In genomic region chr1:245972476-245972875, GRCh38 we compare ENCODE assay signal across 32 cellular contexts.
"Had no signal": no experiment of that assay in that cellular context is flagged by ENCODE, and none has a peak within 500 bp of the region (broad histone marks: within the 10 kb centered on the region; RNA-seq: fewer than 3 reads in every experiment).

No MANE protein-coding gene starts in this region.

- H3K4me3 ChIP-seq: adrenal gland, ascending aorta, coronary artery, lower lobe of right lung, ovary, psoas muscle, sigmoid colon, upper lobe of left lung had no signal

- H3K4me1 Mint-ChIP-seq: activated CD4-positive, alpha-beta T cell treated with anti-CD3 and anti-CD28 coated beads, Interleukin-2, amount 10 ng/mL, durations not matched to agents 24 days and 14 days; activated naive CD8-positive, alpha-beta T cell treated with anti-CD3 and anti-CD28 coated beads for 36 hours; naive B cell; stimulated activated memory B cell treated with anti-CD40 and anti-IgM and Interleukin-4, amounts not matched to agents 10 μg/mL and 1 μg/mL and 100 μg/mL, for 72 hours; stimulated activated naive CD8-positive, alpha-beta T cell treated with anti-CD3 and anti-CD28 coated beads, Interleukin-15, amount 100 ng/mL, for 72 hours had no signal

- ATAC-seq: effector memory CD8-positive, alpha-beta T cell; left lobe of liver; lower lobe of right lung; psoas muscle; stimulated activated memory B cell treated with anti-CD40 and anti-IgM and Interleukin-4, amounts not matched to agents 10 μg/mL and 1 μg/mL and 100 μg/mL, for 72 hours; stimulated activated naive CD8-positive, alpha-beta T cell treated with anti-CD3 and anti-CD28 coated beads, Interleukin-15, amount 100 ng/mL, for 72 hours; T-cell had no signal

- H3K36me3 Mint-ChIP-seq: activated CD4-positive, alpha-beta memory T cell treated with anti-CD3 and anti-CD28 coated beads for 36 hours had no signal

- H3K27ac Mint-ChIP-seq: activated CD4-positive, alpha-beta memory T cell treated with anti-CD3 and anti-CD28 coated beads for 36 hours; activated CD4-positive, alpha-beta T cell treated with anti-CD3 and anti-CD28 coated beads, Interleukin-2, amount 10 ng/mL, durations not matched to agents 24 days and 14 days; activated naive CD4-positive, alpha-beta T cell treated with anti-CD3 and anti-CD28 coated beads for 36 hours; activated naive CD8-positive, alpha-beta T cell treated with anti-CD3 and anti-CD28 coated beads for 36 hours; activated T-helper 1 cell treated with anti-CD3 and anti-CD28 coated beads, Interleukin-12 subunit alpha, Interleukin-12 subunit beta, Interleukin-2, Interleukin-4 antibody, amounts not matched to agents 30 ng/mL and 10 ng/mL and 1 ng/mL, durations not matched to agents 14 hours and 24 hours and 36 hours; nephron progenitor cell; stimulated activated memory B cell treated with anti-CD40 and anti-IgM and Interleukin-4, amounts not matched to agents 10 μg/mL and 1 μg/mL and 100 μg/mL, for 72 hours; T-cell had no signal

- H3K4me1 ChIP-seq: ascending aorta, lower lobe of right lung, psoas muscle, upper lobe of left lung had no signal

- H3K27me3 Mint-ChIP-seq: activated CD4-positive, alpha-beta memory T cell treated with anti-CD3 and anti-CD28 coated beads for 36 hours; activated CD4-positive, alpha-beta T cell treated with anti-CD3 and anti-CD28 coated beads, Interleukin-2, amount 10 ng/mL, durations not matched to agents 24 days and 14 days; activated naive CD8-positive, alpha-beta T cell treated with anti-CD3 and anti-CD28 coated beads for 36 hours; effector memory CD8-positive, alpha-beta T cell; naive B cell; stimulated activated memory B cell treated with anti-CD40 and anti-IgM and Interleukin-4, amounts not matched to agents 10 μg/mL and 1 μg/mL and 100 μg/mL, for 72 hours; stimulated activated naive CD8-positive, alpha-beta T cell treated with anti-CD3 and anti-CD28 coated beads, Interleukin-15, amount 100 ng/mL, for 72 hours; T-cell had no signal

- H3K9me3 Mint-ChIP-seq: activated naive CD4-positive, alpha-beta T cell treated with anti-CD3 and anti-CD28 coated beads for 36 hours; effector memory CD8-positive, alpha-beta T cell; stimulated activated naive CD8-positive, alpha-beta T cell treated with anti-CD3 and anti-CD28 coated beads, Interleukin-15, amount 100 ng/mL, for 72 hours; T-cell had no signal

- DNase-seq: activated CD4-positive, alpha-beta memory T cell treated with anti-CD3 and anti-CD28 coated beads for 36 hours; activated CD4-positive, alpha-beta T cell treated with anti-CD3 and anti-CD28 coated beads, Interleukin-2, amount 10 ng/mL, durations not matched to agents 24 days and 14 days; activated CD8-positive, alpha-beta memory T cell treated with anti-CD3 and anti-CD28 coated beads, Interleukin-2, amount 50 U/mL, for 4 hours; activated effector memory CD4-positive, alpha-beta T cell treated with anti-CD3 and anti-CD28 coated beads, Interleukin-2, amount 50 U/mL, for 16 hours; activated naive CD4-positive, alpha-beta T cell treated with anti-CD3 and anti-CD28 coated beads for 36 hours; activated naive CD8-positive, alpha-beta T cell treated with anti-CD3 and anti-CD28 coated beads for 36 hours; activated T-cell treated with anti-CD3 and anti-CD28 coated beads, Interleukin-2, amount 50 U/mL, for 1 hour; adrenal gland; brain microvascular endothelial cell; effector memory CD8-positive, alpha-beta T cell; erythroblast; kidney glomerular epithelial cell; lower lobe of right lung; naive B cell; nephron progenitor cell; ovary; psoas muscle; sigmoid colon; small intestine; stimulated activated CD4-positive, alpha-beta T cell treated with anti-CD3 and anti-CD28 coated beads, Interleukin-1b, Interleukin-23, amount 100 ng/mL, for 48 hours; stimulated activated CD4-positive, alpha-beta T cell treated with anti-CD3 and anti-CD28 coated beads, Interleukin-4, amount 100 ng/mL, for 4 hours; stimulated activated CD8-positive, alpha-beta memory T cell treated with anti-CD3 and anti-CD28 coated beads, Interleukin-4, amount 100 ng/mL, for 48 hours; stimulated activated naive CD8-positive, alpha-beta T cell treated with anti-CD3 and anti-CD28 coated beads, Interleukin-15, amount 100 ng/mL, for 72 hours; substantia nigra; T-cell; upper lobe of left lung had no signal

- H3K27me3 ChIP-seq: adrenal gland, ascending aorta, brain microvascular endothelial cell, neutrophil, ovary, sigmoid colon, upper lobe of left lung had no signal

- H3K27ac ChIP-seq: adrenal gland, ascending aorta, brain microvascular endothelial cell, coronary artery, lower lobe of right lung, neutrophil, ovary, psoas muscle, sigmoid colon, upper lobe of left lung had no signal

- H3K4me3 Mint-ChIP-seq: activated CD4-positive, alpha-beta memory T cell treated with anti-CD3 and anti-CD28 coated beads for 36 hours; activated CD4-positive, alpha-beta T cell treated with anti-CD3 and anti-CD28 coated beads, Interleukin-2, amount 10 ng/mL, durations not matched to agents 24 days and 14 days; activated naive CD4-positive, alpha-beta T cell treated with anti-CD3 and anti-CD28 coated beads for 36 hours; activated naive CD8-positive, alpha-beta T cell treated with anti-CD3 and anti-CD28 coated beads for 36 hours; activated T-helper 1 cell treated with anti-CD3 and anti-CD28 coated beads, Interleukin-12 subunit alpha, Interleukin-12 subunit beta, Interleukin-2, Interleukin-4 antibody, amounts not matched to agents 30 ng/mL and 10 ng/mL and 1 ng/mL, durations not matched to agents 14 hours and 24 hours and 36 hours; effector memory CD8-positive, alpha-beta T cell; naive B cell; nephron progenitor cell; stimulated activated memory B cell treated with anti-CD40 and anti-IgM and Interleukin-4, amounts not matched to agents 10 μg/mL and 1 μg/mL and 100 μg/mL, for 72 hours; stimulated activated naive CD8-positive, alpha-beta T cell treated with anti-CD3 and anti-CD28 coated beads, Interleukin-15, amount 100 ng/mL, for 72 hours; T-cell had no signal

- H3K36me3 ChIP-seq: adrenal gland, ascending aorta, brain microvascular endothelial cell, lower lobe of right lung, neutrophil, ovary, sigmoid colon, upper lobe of left lung had no signal
